In the genomic region with DNA sequence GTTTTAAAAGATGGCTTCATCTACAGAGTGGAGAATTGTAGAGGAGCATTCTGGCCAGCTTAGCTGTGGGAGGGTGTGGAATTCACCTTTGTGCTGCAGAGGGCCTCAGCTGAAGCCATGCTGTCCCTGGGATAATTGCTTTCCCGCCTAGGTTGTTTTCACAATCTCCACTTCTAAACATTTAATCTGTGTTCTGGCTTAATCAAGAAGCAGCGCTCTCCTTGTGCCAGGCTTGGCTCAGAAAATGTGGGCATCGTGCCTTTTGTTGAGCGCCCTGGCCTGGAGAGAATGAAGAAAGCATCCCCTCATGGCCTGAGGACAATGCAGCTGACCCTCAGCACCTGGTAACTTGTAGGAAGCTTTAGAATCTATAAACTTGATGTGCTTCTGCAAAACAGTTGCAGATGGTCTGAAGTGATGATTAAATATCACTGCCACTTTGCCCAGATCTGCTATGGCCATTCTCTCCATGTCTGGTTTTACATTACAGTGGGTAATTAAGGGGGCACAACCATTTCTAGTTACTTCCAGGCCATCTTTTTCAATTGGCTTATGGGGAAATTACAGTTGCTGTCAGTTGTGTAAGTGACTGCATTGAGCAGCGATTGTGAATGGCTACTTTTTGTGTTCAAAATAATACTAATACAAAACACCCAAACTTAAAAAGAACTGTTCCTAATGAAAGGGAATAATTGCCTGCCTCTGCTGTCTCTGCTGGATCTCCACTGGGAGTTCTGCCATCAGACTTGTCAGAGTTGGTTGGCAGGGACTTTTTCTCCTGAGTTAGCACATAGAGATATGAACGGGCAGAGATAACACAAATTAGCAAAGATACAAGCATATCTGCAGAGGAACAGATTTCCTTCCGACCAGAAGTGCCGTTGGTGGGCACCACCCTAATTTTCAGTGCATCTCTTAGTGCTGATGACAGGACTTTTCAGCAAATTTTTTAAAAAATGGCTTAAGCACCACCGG, we compare ENCODE assay signal across 14 cellular contexts. TPM values are rescaled to one million over a fixed set of nuclear protein-coding genes. Genes with fewer than 3 reads are reported as not detected.
DNase-seq lines count a peak whose midpoint lies in the region; ATAC-seq and TF ChIP-seq lines count a peak whose summit lies in the region.
"Had no signal": no experiment of that assay in that cellular context is flagged by ENCODE, and none has a peak within 500 bp of the region (broad histone marks: within the 10 kb centered on the region; RNA-seq: fewer than 3 reads in every experiment).

No MANE protein-coding gene starts in this region.

- H3K4me1 ChIP-seq in right lobe of liver: peaks cover 0 to 47% (median 15%) of the 10 kb centered on the region in 4 donors

- intact Hi-C loops in dorsolateral prefrontal cortex (cut with DNase I) (no loop called here), right lobe of liver (cut with DNase I) (no loop called here)

- 16% methylated on average over 8 of the region's 9 CpGs for WGBS in right lobe of liver (ENCODE audit: insufficient coverage, low coverage, low lambda C conversion rate, missing lambda C conversion rate)

- TF ChIP-seq CTCF in dorsolateral prefrontal cortex (IDR thresholded peaks at IDR 0.05 in 54 of 56, conservative IDR thresholded peaks at IDR 0.05 in 2 of 56; ENCODE audit: low read depth in 1 of 56, partially characterized antibody in 56 of 56) (peak in 2 of 56 donors; percentile 11 to 15), right lobe of liver (IDR thresholded peaks at IDR 0.05) (peak in 1 of 4 donors; percentile 5)

- no peaks in the 10 kb centered on the region for H3K36me3 ChIP-seq in right lobe of liver

- H3K4me3 ChIP-seq in dorsolateral prefrontal cortex (no peak overlapping the region), right lobe of liver (no peak overlapping the region)

- no peaks in the 10 kb centered on the region for H3K27me3 ChIP-seq in dorsolateral prefrontal cortex
- no peaks in the 10 kb centered on the region for H3K27me3 ChIP-seq in right lobe of liver

- peak; percentile 68 to 79 (median 75) for ATAC-seq in right lobe of liver
- no peak for ATAC-seq in GM19452 (IDR thresholded peaks at IDR 0.05; ENCODE audit: unreplicated experiment)
- no peak for ATAC-seq in HG03457 (IDR thresholded peaks at IDR 0.05; ENCODE audit: unreplicated experiment)
- ATAC-seq: natural killer cell treated with Interleukin-12 subunit alpha and Interleukin-12 subunit beta and Interleukin-15 and Interleukin-18, amount 100 ng/mL, for 72 hours; Panc1 had no signal

- H3K27ac ChIP-seq in dorsolateral prefrontal cortex: peak overlapping the region in 38 of 59 donors; percentile 2 to 73 (median 40)
- H3K27ac ChIP-seq in right lobe of liver: peak overlapping the region in 1 of 3 donors; percentile 33

- H3K9me3 ChIP-seq in right lobe of liver: no peaks in the 10 kb centered on the region

- TF ChIP-seq POLR2A in right lobe of liver (IDR thresholded peaks at IDR 0.05): no peak

- peak; percentile 63 for DNase-seq in NCI-H748 (lab: John Stamatoyannopoulos, UW; ENCODE audit: unreplicated experiment)
- no peak for DNase-seq in NCI-H748 treated with DMSO at 0.1 percent for 48 hours (lab: John Stamatoyannopoulos, UW)
- DNase-seq in dorsolateral prefrontal cortex: peak in 4 of 10 donors; percentile 35 to 53 (median 40)
- DNase-seq in right lobe of liver: peak in 1 of 3 donors; percentile 60
- DNase-seq in NCI-H2171 (lab: John Stamatoyannopoulos, UW): no peak
- no peak for DNase-seq in NOMO-1 treated with dmso at 0.1 percent for 144 hours (lab: John Stamatoyannopoulos, UW; ENCODE audit: unreplicated experiment)
- DNase-seq: activated naive CD4-positive, alpha-beta T cell treated with anti-CD3 and anti-CD28 coated beads, Interleukin-2, amount 50 U/mL, for 16 hours; GOT3; NCI-H1436 treated with DMSO at 0.1 percent for 48 hours; T-helper 9 cell had no signal

RNA-seq across cellular contexts. Expression of gene CTNNBL1, which starts 18.4 kb away (rescaled TPM):
- total RNA-seq in dorsolateral prefrontal cortex (10 to 100 TPM; 24.9 to 52.4 (median 41.0) TPM), right lobe of liver (10 to 100 TPM; 16.3 to 41.8 (median 28.8) TPM)

Comparison
In these comparisons a context has a peak if more than half of its experiments do, and no peak if none do; other contexts are left out.
1. ATAC-seq: peak in right lobe of liver (4 of 4); none in GM19452 (single experiment) and HG03457 (single experiment).